Comparison of ENCODE assay signal across 23 cellular contexts in genomic region chr20:51607170-51607569, GRCh38.
A peak's percentile ranks its signal among the peaks of the same experiment; 100 is the strongest.
DNase-seq lines count a peak whose midpoint lies in the region; ATAC-seq, FAIRE-seq and TF ChIP-seq lines count a peak whose summit lies in the region.
"Had no signal": no experiment of that assay in that cellular context is flagged by ENCODE, and none has a peak within 500 bp of the region (broad histone marks: within the 10 kb centered on the region; RNA-seq: fewer than 3 reads in every experiment).

No MANE protein-coding gene starts in this region.

- POLR2A ChIA-PET in CD8-positive, alpha-beta memory T cell (lab: Charles Lee), result no interaction called here

- no peak overlapping the region for H2AFZ ChIP-seq in osteoblast (ENCODE audit: low read length)
- H2AFZ ChIP-seq in smooth muscle cell (ENCODE audit: low read depth), result no peak overlapping the region

- intact Hi-C loops in adrenal gland (cut with DNase I), result loop anchor here in 1 of 2 donors (10.0 kb wide), 1 partner anchor 622 kb away; no protein-coding TSS in a partner anchor

- DNase-seq in CD8-positive, alpha-beta memory T cell, result no peak
- DNase-seq in HTR-8/SVneo (ENCODE audit: insufficient read length, low spot score), result no peak
- DNase-seq in central memory CD8-positive, alpha-beta T cell (ENCODE audit: low spot score in 2 of 2), result no peak
- peak; percentile 39 for DNase-seq in osteoblast (ENCODE audit: insufficient read length, low spot score, missing footprints)
- no peak for DNase-seq in adrenal gland
- no peak for DNase-seq in GM19239 (ENCODE audit: insufficient read length, low spot score)
- DNase-seq in smooth muscle cell (lab: John Stamatoyannopoulos, UW; ENCODE audit: unreplicated experiment), result no peak
- DNase-seq: 8988T, ACHN, BE2C, Calu3, DMS79 treated with DMSO at 0.1 percent for 48 hours, NCI-H1092 treated with DMSO at 0.1 percent for 48 hours, NCI-H1436, NCI-H187 treated with DMSO at 0.1 percent for 48 hours, NCI-H446, NCI-H524 treated with DMSO at 0.1 percent for 48 hours, SIG-M5 had no signal

- H3K27me3 ChIP-seq in CD8-positive, alpha-beta memory T cell (ENCODE audit: insufficient read depth, low read length, poor library complexity, severe bottlenecking), result no peaks in the 10 kb centered on the region
- H3K27me3 ChIP-seq in osteoblast (ENCODE audit: insufficient read depth, low read length) (no peaks in the 10 kb centered on the region), adrenal gland (no peaks in the 10 kb centered on the region), smooth muscle cell (ENCODE audit: low read depth) (no peaks in the 10 kb centered on the region)

- H3K4me1 ChIP-seq in CD8-positive, alpha-beta memory T cell (ENCODE audit: insufficient read depth, low read length), result no peaks in the 10 kb centered on the region
- H3K4me1 ChIP-seq in osteoblast (ENCODE audit: insufficient read depth, low read length) (no peaks in the 10 kb centered on the region), adrenal gland (replicated peaks in 1 of 2) (no peaks in the 10 kb centered on the region), smooth muscle cell (ENCODE audit: low read depth) (no peaks in the 10 kb centered on the region)
- H3K4me1 ChIP-seq: BE2C had no signal

- H3K27ac Mint-ChIP-seq in CD8-positive, alpha-beta memory T cell, result peak overlapping the region in 1 of 8 donors; percentile 45
- H3K27ac Mint-ChIP-seq in central memory CD8-positive, alpha-beta T cell (ENCODE audit: low read depth), result no peak overlapping the region

- no peaks in the 10 kb centered on the region for H3F3A ChIP-seq in smooth muscle cell (ENCODE audit: low read depth)

- no peak overlapping the region for H3K4me3 ChIP-seq in CD8-positive, alpha-beta memory T cell (ENCODE audit: low read length)
- H3K4me3 ChIP-seq in osteoblast (ENCODE audit: insufficient read depth, low read length) (no peak overlapping the region), adrenal gland (no peak overlapping the region), smooth muscle cell (no peak overlapping the region)
- H3K4me3 ChIP-seq: SK-N-MC had no signal

- H4K20me1 ChIP-seq in osteoblast (ENCODE audit: insufficient read depth, low read length), result peaks cover 7% of the 10 kb centered on the region
- no peaks in the 10 kb centered on the region for H4K20me1 ChIP-seq in smooth muscle cell (ENCODE audit: low read depth)

- TF ChIP-seq POLR2A in adrenal gland (IDR thresholded peaks at IDR 0.05), result no peak

- peaks cover 0 to 3% (median 0%) of the 10 kb centered on the region in 3 donors for H3K36me3 Mint-ChIP-seq in CD8-positive, alpha-beta memory T cell
- peaks cover 14% of the 10 kb centered on the region for H3K36me3 Mint-ChIP-seq in central memory CD8-positive, alpha-beta T cell (ENCODE audit: insufficient read depth)
- H3K36me3 Mint-ChIP-seq: CD14-positive monocyte had no signal

- no peak overlapping the region for H3K4me2 ChIP-seq in osteoblast (ENCODE audit: insufficient read depth, low read length)
- no peak overlapping the region for H3K4me2 ChIP-seq in smooth muscle cell

- no peaks in the 10 kb centered on the region for H3K9me3 ChIP-seq in CD8-positive, alpha-beta memory T cell (ENCODE audit: low read length)
- H3K9me3 ChIP-seq in osteoblast (ENCODE audit: low read depth, low read length), result no peaks in the 10 kb centered on the region
- H3K9me3 ChIP-seq in adrenal gland (replicated peaks in 1 of 3), result no peaks in the 10 kb centered on the region
- H3K9me3 ChIP-seq in smooth muscle cell (replicated peaks; ENCODE audit: low read depth), result no peaks in the 10 kb centered on the region
- H3K9me3 ChIP-seq: BE2C had no signal

- H3K9ac ChIP-seq in smooth muscle cell (ENCODE audit: low read depth), result no peak overlapping the region

- H3K27ac ChIP-seq in CD8-positive, alpha-beta memory T cell (ENCODE audit: low read depth, low read length), result no peak overlapping the region
- H3K27ac ChIP-seq in osteoblast (ENCODE audit: low read depth, low read length) (no peak overlapping the region), adrenal gland (no peak overlapping the region), smooth muscle cell (ENCODE audit: low read depth) (no peak overlapping the region)
- H3K27ac ChIP-seq: HL-60, SK-N-MC had no signal

- peaks cover 16 to 28% of the 10 kb centered on the region in 2 donors for H3K27me3 Mint-ChIP-seq in CD8-positive, alpha-beta memory T cell
- no peaks in the 10 kb centered on the region for H3K27me3 Mint-ChIP-seq in central memory CD8-positive, alpha-beta T cell

- no peaks in the 10 kb centered on the region for H3K36me3 ChIP-seq in CD8-positive, alpha-beta memory T cell (ENCODE audit: insufficient read depth, low read length)
- H3K36me3 ChIP-seq in osteoblast (ENCODE audit: insufficient read depth, low read length), result no peaks in the 10 kb centered on the region
- H3K36me3 ChIP-seq in adrenal gland (replicated peaks in 1 of 2), result peaks cover 0 to 8% of the 10 kb centered on the region in 2 donors
- no peaks in the 10 kb centered on the region for H3K36me3 ChIP-seq in smooth muscle cell (ENCODE audit: low read depth)
- H3K36me3 ChIP-seq: BE2C had no signal

- TF ChIP-seq CTCF in osteoblast (IDR thresholded peaks at IDR 0.05; ENCODE audit: extremely low read depth, low read depth, low read length) (no peak), adrenal gland (IDR thresholded peaks at IDR 0.05) (no peak), smooth muscle cell (IDR thresholded peaks at IDR 0.05; ENCODE audit: borderline replicate concordance, insufficient read depth, poor library complexity, severe bottlenecking) (no peak)

- WGBS in adrenal gland, 4 donors, result 41 to 76% (median 64%) methylated on average over 2 of the region's 2 CpGs
- WGBS in smooth muscle cell (ENCODE audit: low lambda C conversion rate), result 88% methylated on average over 2 of the region's 2 CpGs

- FAIRE-seq in HTR-8/SVneo (lab: Jason Lieb, UNC), result peak; percentile 23
- no peak for FAIRE-seq in GM19239 (lab: Jason Lieb, UNC)
- FAIRE-seq: RCC 7860 had no signal

- CTCF ChIA-PET in CD8-positive, alpha-beta memory T cell (lab: Charles Lee), result interaction anchor here (2.7 kb wide), 1 partner anchor 11 kb away, joined by 9 read pairs; no protein-coding TSS in a partner anchor

- H3K4me1 Mint-ChIP-seq in CD8-positive, alpha-beta memory T cell, result peaks cover 26 to 43% (median 40%) of the 10 kb centered on the region in 3 donors
- peaks cover 39% of the 10 kb centered on the region for H3K4me1 Mint-ChIP-seq in central memory CD8-positive, alpha-beta T cell
- H3K4me1 Mint-ChIP-seq: CD14-positive monocyte had no signal

- no peaks in the 10 kb centered on the region for H3K79me2 ChIP-seq in osteoblast (ENCODE audit: insufficient read depth, low read length)
- H3K79me2 ChIP-seq in smooth muscle cell (ENCODE audit: low read depth), result no peaks in the 10 kb centered on the region

- H3K4me3 Mint-ChIP-seq in CD8-positive, alpha-beta memory T cell, result peak overlapping the region in 5 of 7 donors; percentile 3 to 54 (median 32)
- H3K4me3 Mint-ChIP-seq in central memory CD8-positive, alpha-beta T cell, result peak overlapping the region; percentile 52
- H3K4me3 Mint-ChIP-seq: CD14-positive monocyte had no signal

- no peaks in the 10 kb centered on the region for H3K9me3 Mint-ChIP-seq in CD8-positive, alpha-beta memory T cell
- H3K9me3 Mint-ChIP-seq in central memory CD8-positive, alpha-beta T cell, result no peaks in the 10 kb centered on the region
- H3K9me3 Mint-ChIP-seq: CD14-positive monocyte had no signal

- ATAC-seq in central memory CD8-positive, alpha-beta T cell (replicated peaks; ENCODE audit: extremely low read depth, poor library complexity, severe bottlenecking), result peak; percentile 27
- ATAC-seq: HCT116 had no signal
